In the genomic region with DNA sequence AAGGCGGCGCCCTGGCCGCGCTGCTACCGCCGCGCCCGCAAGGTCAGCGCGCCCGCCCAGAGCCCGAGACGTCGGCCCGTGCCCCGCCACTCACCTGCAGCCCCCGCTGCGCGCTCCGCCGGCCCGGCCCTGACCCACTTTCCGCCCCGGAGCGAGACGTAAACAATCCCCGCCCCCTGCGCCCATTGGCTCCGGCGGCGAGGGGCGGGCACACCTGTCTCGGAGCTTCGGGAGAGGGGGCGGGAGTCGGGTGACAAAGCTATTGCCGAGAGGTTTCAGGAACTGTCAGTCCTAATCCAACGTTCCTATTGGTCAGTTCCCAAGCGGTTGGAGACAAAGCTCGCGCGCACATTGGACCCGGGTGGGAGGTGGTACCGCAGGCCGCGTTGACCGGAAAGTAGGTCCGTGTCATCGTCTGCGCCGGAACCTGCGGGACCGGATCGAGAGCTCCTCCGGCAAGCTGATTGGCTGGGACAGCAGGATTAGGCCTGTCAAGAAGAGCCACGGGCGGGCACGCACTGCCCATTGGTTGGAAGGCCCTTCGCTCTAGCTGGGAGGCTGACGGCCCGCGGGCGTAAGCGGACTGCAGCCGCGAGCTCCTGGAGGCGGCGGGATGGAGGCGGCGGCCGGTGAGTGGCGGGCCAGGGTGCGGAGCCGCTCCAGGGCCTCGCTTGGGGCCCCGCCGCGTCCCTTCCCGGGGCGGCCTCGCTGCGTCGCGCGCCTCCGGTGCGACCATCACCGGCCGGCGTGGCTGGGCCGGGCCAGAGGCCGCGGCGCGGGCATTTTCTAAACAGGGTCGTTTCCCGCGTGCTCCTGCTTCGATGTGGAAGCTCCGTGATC, we compare ENCODE assay signal across 8 cellular contexts. TPM values are rescaled to one million over a fixed set of nuclear protein-coding genes. Genes with fewer than 3 reads are reported as not detected.
A peak's percentile ranks its signal among the peaks of the same experiment; 100 is the strongest.
DNase-seq lines count a peak whose midpoint lies in the region; ATAC-seq and TF ChIP-seq lines count a peak whose summit lies in the region.

A gene with protein sequence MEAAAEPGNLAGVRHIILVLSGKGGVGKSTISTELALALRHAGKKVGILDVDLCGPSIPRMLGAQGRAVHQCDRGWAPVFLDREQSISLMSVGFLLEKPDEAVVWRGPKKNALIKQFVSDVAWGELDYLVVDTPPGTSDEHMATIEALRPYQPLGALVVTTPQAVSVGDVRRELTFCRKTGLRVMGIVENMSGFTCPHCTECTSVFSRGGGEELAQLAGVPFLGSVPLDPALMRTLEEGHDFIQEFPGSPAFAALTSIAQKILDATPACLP (plus strand): TSS at position 553 of the 840 bp plus-strand sequence. CDS start 61 bp downstream, at position 614.
Gene SPSB3, minus strand, starts transcription at position 164 of the 840 bp plus-strand sequence. CDS start 1,088 bp downstream, outside the sequence.

- H3K27ac ChIP-seq in heart left ventricle, result peak within 1 kb of the TSS; percentile 58 to 94 (median 88)

- no peaks in the 10 kb centered on the region for H3K9me3 Mint-ChIP-seq in type B pancreatic cell

- TF ChIP-seq POLR2A in heart left ventricle (IDR thresholded peaks at IDR 0.05), result peak; percentile 80 to 93

- ATAC-seq in HG02870 (IDR thresholded peaks at IDR 0.05; ENCODE audit: unreplicated experiment) (peak; percentile 81), heart left ventricle (peak; percentile 93 to 98 (median 96))

- WGBS in heart left ventricle, 4 donors, result 0 to 1% (median 0%) methylated on average over 69 to 100 of the region's 100 CpGs

- TF ChIP-seq CTCF in GM13976 (IDR thresholded peaks at IDR 0.05; ENCODE audit: borderline replicate concordance, control extremely low read depth, extremely low read depth, insufficient read depth, missing control alignments) (no peak), heart left ventricle (IDR thresholded peaks at IDR 0.05) (peak in 1 of 12 donors; percentile 10), type B pancreatic cell (conservative IDR thresholded peaks at IDR 0.05) (no peak)

- in situ Hi-C loops in GM13976 (cut with MboI; ENCODE audit: low sequenced_read_pairs, unreplicated experiment), result no loop called here

- DNase-seq in GM13976 (ENCODE audit: low spot score) (peak; percentile 99), NCI-H146 treated with DMSO at 0.1 percent for 48 hours (lab: John Stamatoyannopoulos, UW; ENCODE audit: unreplicated experiment) (peak; percentile 99), amniotic epithelial cell (ENCODE audit: low read depth) (peak; percentile 100), heart left ventricle (peak; percentile 100), pons (ENCODE audit: low spot score) (peak; percentile 100), type B pancreatic cell (ENCODE audit: extremely low spot score, unreplicated experiment) (peak; percentile 100)

- peak within 1 kb of the TSS; percentile 97 for H3K4me3 Mint-ChIP-seq in type B pancreatic cell

- peaks cover 2 to 56% (median 28%) of the 10 kb centered on the region in 12 donors for H3K4me1 ChIP-seq in heart left ventricle

- intact Hi-C loops in T-helper 1 cell treated with Interleukin-12 subunit alpha and Interleukin-12 subunit beta and Interleukin-4 antibody, amounts not matched to agents 30 ng/mL and 1 ng/mL, for 36 hours (cut with micrococcal nuclease), result loop anchor here (1.0 to 2.0 kb wide), 6 partner anchors 9 to 372 kb away; partner anchors contain the start of genes HAGH, MAPK8IP3, MRPS34 and MSRB1
- intact Hi-C loops in heart left ventricle (cut with DNase I), result loop anchor here in 2 of 10 donors (1.0 to 5.0 kb wide), 4 partner anchors 9 to 470 kb away; partner anchors contain the start of genes HAGH (in 1 of the 2), MRPS34 (in 1 of the 2) and MSRB1 (in 1 of the 2)

- peaks cover 0 to 51% (median 33%) of the 10 kb centered on the region in 9 donors for H3K36me3 ChIP-seq in heart left ventricle

- H3K36me3 Mint-ChIP-seq in type B pancreatic cell, result peaks cover 3% of the 10 kb centered on the region

- peak within 1 kb of the TSS; percentile 95 for H3K27ac Mint-ChIP-seq in type B pancreatic cell

- H3K4me1 Mint-ChIP-seq in type B pancreatic cell (ENCODE audit: unreplicated experiment), result peaks cover 14% of the 10 kb centered on the region

- no peaks in the 10 kb centered on the region for H3K27me3 Mint-ChIP-seq in type B pancreatic cell

- H3K4me3 ChIP-seq in heart left ventricle, result peak within 1 kb of the TSS; percentile 75 to 100 (median 95)

- no peaks in the 10 kb centered on the region for H3K27me3 ChIP-seq in heart left ventricle

- no peaks in the 10 kb centered on the region for H3K9me3 ChIP-seq in heart left ventricle

RNA-seq across cellular contexts. Expression of the first gene that starts in this region (rescaled TPM):
- total RNA-seq in T-helper 1 cell treated with Interleukin-12 subunit alpha and Interleukin-12 subunit beta and Interleukin-4 antibody, amounts not matched to agents 30 ng/mL and 1 ng/mL, for 36 hours, result 52.9 and 53.7 TPM in 2 replicates
- total RNA-seq in heart left ventricle (10 to 100 TPM; 26.7 to 81.9 (median 30.1) TPM), type B pancreatic cell (ENCODE audit: low replicate concordance) (54.5 and 66.6 TPM in 2 replicates)
- 10 to 100 TPM; 41.2 to 63.1 TPM for polyA plus RNA-seq in heart left ventricle

RNA-seq across cellular contexts. Expression of gene SPSB3, which starts in this region (rescaled TPM):
- 37.3 TPM in 2 replicates for total RNA-seq in T-helper 1 cell treated with Interleukin-12 subunit alpha and Interleukin-12 subunit beta and Interleukin-4 antibody, amounts not matched to agents 30 ng/mL and 1 ng/mL, for 36 hours
- total RNA-seq in heart left ventricle, result 100 to 1,000 TPM in 1 of 9 donors, 10 to 100 TPM in 8; 25.8 to 100 (median 31.8) TPM
- polyA plus RNA-seq in heart left ventricle, result 10 to 100 TPM; 44.5 to 52.0 TPM
- 51.2 and 71.3 TPM in 2 replicates for total RNA-seq in type B pancreatic cell (ENCODE audit: low replicate concordance)

Comparison
In these comparisons a context has a peak if more than half of its experiments do, and no peak if none do; other contexts are left out.
1. Peak in every context shown above with its lines: DNase-seq, ATAC-seq, H3K4me3 ChIP-seq and H3K27ac ChIP-seq.